In the genomic region with DNA sequence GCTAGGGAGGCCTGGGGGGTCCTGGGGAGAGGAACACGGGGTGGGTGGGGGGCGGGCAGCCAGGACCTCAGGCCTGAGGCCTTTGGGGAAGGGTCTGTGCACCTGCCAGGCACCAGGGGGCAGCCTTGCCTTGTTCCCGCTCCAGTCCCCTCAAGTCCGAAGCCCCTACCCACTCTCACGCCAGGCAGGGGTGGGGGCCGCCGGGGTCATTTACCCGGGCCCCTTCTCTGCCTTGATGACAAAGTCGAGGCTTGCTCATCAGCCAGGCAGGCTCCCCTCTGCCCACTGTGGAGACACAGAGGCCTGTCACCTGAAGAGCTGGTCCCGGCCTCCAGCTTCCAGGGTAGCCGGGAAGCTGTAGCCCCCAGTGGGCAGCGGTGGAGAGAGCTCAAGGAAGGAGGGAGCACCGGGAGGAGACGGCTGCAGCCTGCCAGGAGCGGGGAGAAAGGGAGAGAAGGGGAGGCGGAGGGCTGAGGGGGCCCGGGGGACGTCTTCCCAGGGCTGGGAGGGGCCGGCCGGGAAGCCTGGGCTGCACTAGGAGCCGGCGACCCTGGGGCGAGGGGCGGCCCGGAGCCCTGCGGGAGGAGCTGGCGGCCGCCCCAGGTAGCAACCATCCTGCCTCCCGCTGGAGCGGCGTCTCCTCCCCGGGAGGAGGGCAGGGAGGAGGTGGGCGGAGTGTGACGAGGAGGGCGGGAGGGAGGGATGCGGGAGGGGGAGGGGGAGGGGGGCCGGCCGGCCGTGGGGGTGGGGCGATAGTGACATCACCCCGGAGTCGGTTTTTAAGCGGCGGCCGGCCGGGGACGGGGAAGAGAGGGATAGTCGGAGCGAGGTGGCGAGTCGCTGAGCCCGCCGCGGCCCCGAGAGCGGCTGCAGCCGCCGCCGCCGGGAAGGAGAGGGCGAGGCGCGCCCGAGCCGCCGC, we compare ENCODE assay signal across 8 cellular contexts. TPM values are rescaled to one million over a fixed set of nuclear protein-coding genes. Genes with fewer than 3 reads are reported as not detected.
DNase-seq lines count a peak whose midpoint lies in the region; ATAC-seq and TF ChIP-seq lines count a peak whose summit lies in the region.

Gene SLC6A8, plus strand, starts transcription at position 806 of the 919 bp plus-strand sequence. CDS start 649 bp downstream, outside the sequence.

- no peak within 1 kb of the TSS for H3K27ac ChIP-seq in upper lobe of right lung

- no peak within 1 kb of the TSS for H3K4me3 ChIP-seq in GM12864 (ENCODE audit: low read depth, low read length)
- H3K4me3 ChIP-seq in fibroblast of pulmonary artery (replicated peaks; ENCODE audit: low read depth, low read length) = peak within 1 kb of the TSS; percentile 38
- peak within 1 kb of the TSS; percentile 28 for H3K4me3 ChIP-seq in upper lobe of right lung

- DNase-seq in 8988T (peak; percentile 66), GM12864 (ENCODE audit: low read depth) (no peak), NCI-H345 treated with DMSO at 0.1 percent for 48 hours (lab: John Stamatoyannopoulos, UW; ENCODE audit: unreplicated experiment) (peak; percentile 23), fibroblast of pulmonary artery (ENCODE audit: low read depth) (peak; percentile 60), nephron progenitor cell (peak; percentile 77), upper lobe of right lung (peak; percentile 80)
- peak; percentile 28 for DNase-seq in activated T-cell treated with anti-CD3 and anti-CD28 coated beads, Interleukin-2, amount 50 U/mL, for 4 hours

- peaks cover 8% of the 10 kb centered on the region for H3K27me3 Mint-ChIP-seq in activated T-cell treated with anti-CD3 and anti-CD28 coated beads, Interleukin-2, amount 50 U/mL, for 4 hours (ENCODE audit: low read depth)
- peaks cover 3% of the 10 kb centered on the region for H3K27me3 Mint-ChIP-seq in nephron progenitor cell (ENCODE audit: low read depth, poor library complexity)

- peak; percentile 25 to 51 for ATAC-seq in activated T-cell treated with anti-CD3 and anti-CD28 coated beads, Interleukin-2, amount 50 U/mL, for 4 hours
- ATAC-seq in upper lobe of right lung = peak; percentile 77
- no peak for ATAC-seq in GM18867 (IDR thresholded peaks at IDR 0.05; ENCODE audit: unreplicated experiment)

- peak within 1 kb of the TSS; percentile 77 for H3K27ac Mint-ChIP-seq in nephron progenitor cell

- H3K9me3 Mint-ChIP-seq in activated T-cell treated with anti-CD3 and anti-CD28 coated beads, Interleukin-2, amount 50 U/mL, for 4 hours = no peaks in the 10 kb centered on the region
- peaks cover 23% of the 10 kb centered on the region for H3K9me3 Mint-ChIP-seq in nephron progenitor cell

- H3K4me1 ChIP-seq in upper lobe of right lung = no peaks in the 10 kb centered on the region

- H3K36me3 ChIP-seq in upper lobe of right lung = no peaks in the 10 kb centered on the region

- peak within 1 kb of the TSS; percentile 71 for H3K4me3 Mint-ChIP-seq in activated T-cell treated with anti-CD3 and anti-CD28 coated beads, Interleukin-2, amount 50 U/mL, for 4 hours
- peak within 1 kb of the TSS; percentile 62 for H3K4me3 Mint-ChIP-seq in nephron progenitor cell

- H3K9me3 ChIP-seq in upper lobe of right lung = no peaks in the 10 kb centered on the region

- H3K4me1 Mint-ChIP-seq in activated T-cell treated with anti-CD3 and anti-CD28 coated beads, Interleukin-2, amount 50 U/mL, for 4 hours (ENCODE audit: low read depth) = no peaks in the 10 kb centered on the region
- peaks cover 15% of the 10 kb centered on the region for H3K4me1 Mint-ChIP-seq in nephron progenitor cell

- intact Hi-C loops in upper lobe of right lung (cut with DNase I) = no loop called here

- no peaks in the 10 kb centered on the region for H3K36me3 Mint-ChIP-seq in activated T-cell treated with anti-CD3 and anti-CD28 coated beads, Interleukin-2, amount 50 U/mL, for 4 hours (ENCODE audit: insufficient read depth)
- H3K36me3 Mint-ChIP-seq in nephron progenitor cell (ENCODE audit: low read depth) = peaks cover 4% of the 10 kb centered on the region

- H3K27me3 ChIP-seq in upper lobe of right lung = no peaks in the 10 kb centered on the region

- TF ChIP-seq CTCF in GM12864 (IDR thresholded peaks at IDR 0.05; ENCODE audit: low read depth, low read length, missing control alignments) (peak; percentile 42), fibroblast of pulmonary artery (IDR thresholded peaks at IDR 0.05; ENCODE audit: low read length, missing control alignments) (peak; percentile 15), nephron progenitor cell (IDR thresholded peaks at IDR 0.05) (peak; percentile 35), upper lobe of right lung (IDR thresholded peaks at IDR 0.05) (peak; percentile 36)

RNA-seq across cellular contexts. Expression of gene SLC6A8, which starts in this region (rescaled TPM):
- total RNA-seq in activated T-cell treated with anti-CD3 and anti-CD28 coated beads, Interleukin-2, amount 50 U/mL, for 4 hours = 1 to 10 TPM; 1.1 to 1.9 (median 1.6) TPM
- 8.0 TPM for total RNA-seq in upper lobe of right lung
